7 cellular contexts compared by ENCODE assay signal in genomic region chr9:116661037-116661954, GRCh38. TPM values are rescaled to one million over a fixed set of nuclear protein-coding genes. Genes with fewer than 3 reads are reported as not detected.
DNase-seq lines count a peak whose midpoint lies in the region; ATAC-seq, FAIRE-seq and TF ChIP-seq lines count a peak whose summit lies in the region.

No MANE protein-coding gene starts in this region.

- H3K9me3 ChIP-seq in keratinocyte (ENCODE audit: control insufficient read depth, low read depth, low read length) = no peaks in the 10 kb centered on the region
- no peaks in the 10 kb centered on the region for H3K9me3 ChIP-seq in testis

- intact Hi-C loops in testis (cut with DNase I; ENCODE audit: low total_unique reads) = no loop called here

- FAIRE-seq in G401.6 (lab: Jason Lieb, UNC) = peak; percentile 87
- FAIRE-seq in bronchial epithelial cell (lab: Jason Lieb, UNC) = peak; percentile 92
- FAIRE-seq in keratinocyte (lab: Jason Lieb, UNC) = peak; percentile 96

- H3K36me3 ChIP-seq in bronchial epithelial cell (ENCODE audit: control insufficient read depth, insufficient read depth, low read length) = no peaks in the 10 kb centered on the region
- no peaks in the 10 kb centered on the region for H3K36me3 ChIP-seq in keratinocyte (ENCODE audit: control insufficient read depth in 2 of 2, extremely low read depth in 1 of 2, insufficient read depth in 2 of 2, low read length in 2 of 2)
- no peaks in the 10 kb centered on the region for H3K36me3 ChIP-seq in testis (ENCODE audit: low read depth, missing control alignments)

- no peak overlapping the region for H3K9ac ChIP-seq in keratinocyte (ENCODE audit: control insufficient read depth, extremely low read depth, insufficient read depth, low read length)

- no peaks in the 10 kb centered on the region for H4K20me1 ChIP-seq in keratinocyte (ENCODE audit: control insufficient read depth, extremely low read depth, insufficient read depth, low read length)

- no peak overlapping the region for H2AFZ ChIP-seq in keratinocyte (ENCODE audit: control insufficient read depth, low read length)

- no peak overlapping the region for H3K4me2 ChIP-seq in keratinocyte (ENCODE audit: control insufficient read depth, extremely low read depth, insufficient read depth, low read depth, low read length)

- dilution Hi-C loops in keratinocyte (cut with MboI; ENCODE audit: extremely low pct_ligation_motif_present, low sequenced_read_pairs) = no loop called here

- DNase-seq in HS-5 (ENCODE audit: low read depth) (peak; percentile 37), NOMO-1 (lab: John Stamatoyannopoulos, UW; ENCODE audit: unreplicated experiment in 2 of 2) (peak; percentile 48 to 51), bronchial epithelial cell (ENCODE audit: low read depth) (peak; percentile 73), keratinocyte (ENCODE audit: low read depth, low spot score) (peak; percentile 40), testis (peak; percentile 36)

- no peak overlapping the region for H3K27ac ChIP-seq in keratinocyte (ENCODE audit: control insufficient read depth, insufficient read depth, low read length)
- no peak overlapping the region for H3K27ac ChIP-seq in testis

- H3K27me3 ChIP-seq in bronchial epithelial cell (ENCODE audit: control insufficient read depth, insufficient read depth, low read length) (no peaks in the 10 kb centered on the region), keratinocyte (ENCODE audit: control insufficient read depth, extremely low read depth, insufficient read depth, low read length) (no peaks in the 10 kb centered on the region), testis (no peaks in the 10 kb centered on the region)

- WGBS in testis, 2 donors = 51 to 64% methylated on average over 7 of the region's 7 CpGs

- TF ChIP-seq CTCF in bronchial epithelial cell (IDR thresholded peaks at IDR 0.05; ENCODE audit: insufficient read depth, low read length, severe bottlenecking) (peak; percentile 76), keratinocyte (optimal IDR thresholded peaks at IDR 0.05 in 1 of 3, IDR thresholded peaks at IDR 0.05 in 1 of 3, conservative IDR thresholded peaks at IDR 0.05 in 1 of 3; ENCODE audit: extremely low read depth in 1 of 3, insufficient read depth in 2 of 3, low read length in 3 of 3) (peak; percentile 65 to 77 (median 71)), testis (IDR thresholded peaks at IDR 0.05) (peak; percentile 45 to 70 (median 55))

- TF ChIP-seq POLR2A in testis (IDR thresholded peaks at IDR 0.05) = no peak

- H3K4me1 ChIP-seq in keratinocyte (ENCODE audit: control insufficient read depth, extremely low read depth, insufficient read depth, low read length) = peaks cover 15% of the 10 kb centered on the region
- peaks cover 13% of the 10 kb centered on the region for H3K4me1 ChIP-seq in testis

- H3K9me1 ChIP-seq in keratinocyte (ENCODE audit: control insufficient read depth, extremely low read depth, insufficient read depth, low read length) = no peaks in the 10 kb centered on the region

- peak; percentile 81 for ATAC-seq in GM21381 (IDR thresholded peaks at IDR 0.05; ENCODE audit: unreplicated experiment)

- H3K4me3 ChIP-seq in bronchial epithelial cell (ENCODE audit: low read depth, low read length) (no peak overlapping the region), keratinocyte (ENCODE audit: control insufficient read depth in 2 of 3, extremely low read depth in 1 of 3, insufficient read depth in 2 of 3, low read depth in 1 of 3, low read length in 3 of 3) (no peak overlapping the region), testis (no peak overlapping the region)

- H3K79me2 ChIP-seq in keratinocyte (ENCODE audit: control insufficient read depth, insufficient read depth, low read length) = no peaks in the 10 kb centered on the region

RNA-seq across cellular contexts. Expression of gene TRIM32, which starts 25.8 kb away (rescaled TPM):
- total RNA-seq in bronchial epithelial cell (12.0 and 13.7 TPM in 2 replicates), testis (10 to 100 TPM; 12.6 to 15.2 TPM)
- polyA plus RNA-seq in keratinocyte (21.3 to 23.8 TPM (median 23.2 TPM) in 3 replicates), testis (ENCODE audit: insufficient read depth, low read depth, low replicate concordance) (12.5 TPM)
- 6.3 TPM for polyA plus RNA-seq in keratinocyte (2011; ENCODE audit: low read depth)
- 13.9 and 18.4 TPM in 2 replicates for polyA plus RNA-seq in keratinocyte (2011; cell fraction: cytosol; rRNA removed)
- polyA plus RNA-seq in keratinocyte (2011; cell fraction: nucleus; rRNA removed) = 31.8 and 34.7 TPM in 2 replicates
- polyA plus RNA-seq in keratinocyte (2012; ENCODE audit: low replicate concordance) = 7.6 and 18.5 TPM in 2 replicates
- polyA minus RNA-seq in keratinocyte = 55.2 to 74.2 TPM (median 71.4 TPM) in 3 replicates
- polyA minus RNA-seq in keratinocyte (2011; cell fraction: cytosol; rRNA and poly(A)+ RNA removed) = 26.7 TPM
- polyA minus RNA-seq in keratinocyte (2011; cell fraction: nucleus; rRNA and poly(A)+ RNA removed) = 29.9 and 43.2 TPM in 2 replicates
